8 cellular contexts compared by ENCODE assay signal in genomic region chr15:60359738-60360137, GRCh38.
A peak's percentile ranks its signal among the peaks of the same experiment; 100 is the strongest.
DNase-seq lines count a peak whose midpoint lies in the region; TF ChIP-seq lines count a peak whose summit lies in the region.
"Not testable (repeated sequence)": the region's sequence is repeated elsewhere in the genome, so short reads cannot be mapped to it uniquely, and the experiment has no call there.

No MANE protein-coding gene starts in this region.

- not testable (repeated sequence) for H3K4me3 Mint-ChIP-seq in nephron

- peak; percentile 72 for TF ChIP-seq CTCF in WERI-Rb-1 (IDR thresholded peaks at IDR 0.05; ENCODE audit: low read depth, low read length)
- peak; percentile 73 to 84 (median 79) for TF ChIP-seq CTCF in nephron (IDR thresholded peaks at IDR 0.05; ENCODE audit: unreplicated experiment in 3 of 3)

- H3K4me3 ChIP-seq in WERI-Rb-1 (ENCODE audit: low read depth, low read length) = peak overlapping the region; percentile 36
- H3K4me3 ChIP-seq in stomach smooth muscle (ENCODE audit: low read length in 2 of 2) = peak overlapping the region; percentile 44 to 62

- not testable (repeated sequence) for H3K27me3 Mint-ChIP-seq in nephron (ENCODE audit: low read depth)

- not testable (repeated sequence) for H3K36me3 ChIP-seq in WERI-Rb-1
- peaks cover 24 to 35% of the 10 kb centered on the region in 2 donors for H3K36me3 ChIP-seq in stomach smooth muscle (ENCODE audit: control insufficient read depth in 2 of 2, insufficient read depth in 2 of 2, low read length in 2 of 2)

- H3K27me3 ChIP-seq in WERI-Rb-1 (ENCODE audit: insufficient read depth, low read depth, severe bottlenecking); stomach smooth muscle (ENCODE audit: control insufficient read depth in 1 of 2, insufficient read depth in 2 of 2, low read length in 2 of 2): not testable (repeated sequence)

- DNase-seq in DMS114 treated with DMSO at 0.1 percent for 48 hours (lab: John Stamatoyannopoulos, UW; ENCODE audit: unreplicated experiment) (peak; percentile 52), HuH-7.5 (ENCODE audit: low spot score) (peak; percentile 56), NCI-H524 treated with DMSO at 0.1 percent for 48 hours (lab: John Stamatoyannopoulos, UW) (peak; percentile 55), WERI-Rb-1 (peak; percentile 56), astrocyte of the hippocampus (ENCODE audit: low read depth, low spot score) (peak; percentile 74), glomerular visceral epithelial cell (ENCODE audit: extremely low spot score) (peak; percentile 58)

- peaks cover 83% of the 10 kb centered on the region for H3K36me3 Mint-ChIP-seq in nephron (ENCODE audit: low read depth)

- H3K4me1 ChIP-seq in stomach smooth muscle (ENCODE audit: control insufficient read depth, insufficient read depth, low read length) = peaks cover 16% of the 10 kb centered on the region

- H3K4me1 Mint-ChIP-seq in nephron = peaks cover 56% of the 10 kb centered on the region

- H3K9ac ChIP-seq in stomach smooth muscle (ENCODE audit: low read length in 2 of 2) = peak overlapping the region; percentile 58 to 69

- H3K27ac Mint-ChIP-seq in nephron = peak overlapping the region; percentile 43 to 68 (median 55)

- H3K27ac ChIP-seq in WERI-Rb-1 = peak overlapping the region; percentile 43
- H3K27ac ChIP-seq in stomach smooth muscle (ENCODE audit: low read length) = peak overlapping the region; percentile 70

- not testable (repeated sequence) for H3K9me3 Mint-ChIP-seq in nephron

- H3K9me3 ChIP-seq in WERI-Rb-1 (ENCODE audit: severe bottlenecking); stomach smooth muscle (ENCODE audit: control insufficient read depth in 2 of 2, low read length in 2 of 2): not testable (repeated sequence)

Comparison
In these comparisons a context has a peak if more than half of its experiments do, and no peak if none do; other contexts are left out.
1. Peak in every context shown above with its lines: DNase-seq, H3K4me3 ChIP-seq and H3K27ac ChIP-seq.